Comparison of ENCODE assay signal across 24 cellular contexts in genomic region chr7:71005109-71005508, GRCh38.
"Had no signal": no experiment of that assay in that cellular context is flagged by ENCODE, and none has a peak within 500 bp of the region (broad histone marks: within the 10 kb centered on the region; RNA-seq: fewer than 3 reads in every experiment).

No MANE protein-coding gene starts in this region.

- ATAC-seq: natural killer cell; psoas muscle; right cardiac atrium; right lobe of liver; stimulated activated effector memory CD8-positive, alpha-beta T cell treated with anti-CD3 and anti-CD28 coated beads, Interleukin-12 subunit alpha, Interleukin-12 subunit beta, amount 100 ng/mL, for 72 hours; stimulated activated naive B cell treated with anti-CD40 and anti-IgM and Interleukin-4, amounts not matched to agents 10 μg/mL and 1 μg/mL and 100 μg/mL, for 72 hours had no signal

- H3K4me3 ChIP-seq: neural progenitor cell, ovary, psoas muscle, right lobe of liver, sigmoid colon, stomach, thoracic aorta, thyroid gland, tibial nerve, upper lobe of left lung, vagina had no signal

- DNase-seq: natural killer cell; occipital lobe; ovary; posterior cingulate gyrus; psoas muscle; right cardiac atrium; right lobe of liver; sigmoid colon; small intestine; stimulated activated CD4-positive, alpha-beta T cell treated with anti-CD3 and anti-CD28 coated beads, Interleukin-15, amount 100 ng/mL, for 24 hours; stimulated activated CD4-positive, alpha-beta T cell treated with anti-CD3 and anti-CD28 coated beads, Interleukin-2, amount 100 ng/mL, for 24 hours; stimulated activated CD4-positive, alpha-beta T cell treated with anti-CD3 and anti-CD28 coated beads, Interleukin-2, amount 100 ng/mL, for 48 hours; stimulated activated CD4-positive, alpha-beta T cell treated with anti-CD3 and anti-CD28 coated beads, Interleukin-4, amount 100 ng/mL, for 24 hours; stimulated activated naive B cell treated with anti-CD40 and anti-IgM and Interleukin-4, amounts not matched to agents 10 μg/mL and 1 μg/mL and 100 μg/mL, for 72 hours; stimulated activated naive CD4-positive, alpha-beta T cell treated with Interleukin-2 at 50 U/mL for 16 hours; stomach; thyroid gland; trophoblast cell; upper lobe of left lung had no signal
